ENCODE assay signal across 12 cellular contexts in genomic region chr18:56789889-56790180, GRCh38.
"Had no signal": no experiment of that assay in that cellular context is flagged by ENCODE, and none has a peak within 500 bp of the region (broad histone marks: within the 10 kb centered on the region; RNA-seq: fewer than 3 reads in every experiment).

No MANE protein-coding gene starts in this region.

- H3K36me3 ChIP-seq: right atrium auricular region, uterus had no signal

- DNase-seq: activated CD4-positive, alpha-beta T cell treated with anti-CD3 and anti-CD28 coated beads, Interleukin-2, amount 50 U/mL, for 4 hours; activated gamma-delta T cell; anterior cingulate cortex; lower lobe of right lung; posterior cingulate gyrus; stomach; uterus had no signal

- H3K9me3 Mint-ChIP-seq: activated naive CD8-positive, alpha-beta T cell treated with anti-CD3 and anti-CD28 coated beads for 36 hours; naive thymus-derived CD4-positive, alpha-beta T cell had no signal

- H3K27me3 ChIP-seq: hepatocyte, right atrium auricular region, stomach, uterus had no signal

- H3K4me3 Mint-ChIP-seq: activated naive CD8-positive, alpha-beta T cell treated with anti-CD3 and anti-CD28 coated beads for 36 hours; naive thymus-derived CD4-positive, alpha-beta T cell had no signal

- H3K4me1 ChIP-seq: lower lobe of right lung, right atrium auricular region, stomach, uterus had no signal

- H3K27ac ChIP-seq: hepatocyte, skin epidermis, stomach, uterus had no signal

- H3K9me3 ChIP-seq: lower lobe of right lung, right atrium auricular region, stomach, uterus had no signal

- H3K4me1 Mint-ChIP-seq: activated naive CD8-positive, alpha-beta T cell treated with anti-CD3 and anti-CD28 coated beads for 36 hours had no signal

- H3K27me3 Mint-ChIP-seq: activated naive CD8-positive, alpha-beta T cell treated with anti-CD3 and anti-CD28 coated beads for 36 hours; naive thymus-derived CD4-positive, alpha-beta T cell had no signal

- H3K4me3 ChIP-seq: hepatocyte, lower lobe of right lung, right atrium auricular region, skin epidermis, stomach, uterus had no signal

- H3K27ac Mint-ChIP-seq: activated naive CD8-positive, alpha-beta T cell treated with anti-CD3 and anti-CD28 coated beads for 36 hours; naive thymus-derived CD4-positive, alpha-beta T cell had no signal
